1 cellular context compared by ENCODE assay signal in the genomic region with DNA sequence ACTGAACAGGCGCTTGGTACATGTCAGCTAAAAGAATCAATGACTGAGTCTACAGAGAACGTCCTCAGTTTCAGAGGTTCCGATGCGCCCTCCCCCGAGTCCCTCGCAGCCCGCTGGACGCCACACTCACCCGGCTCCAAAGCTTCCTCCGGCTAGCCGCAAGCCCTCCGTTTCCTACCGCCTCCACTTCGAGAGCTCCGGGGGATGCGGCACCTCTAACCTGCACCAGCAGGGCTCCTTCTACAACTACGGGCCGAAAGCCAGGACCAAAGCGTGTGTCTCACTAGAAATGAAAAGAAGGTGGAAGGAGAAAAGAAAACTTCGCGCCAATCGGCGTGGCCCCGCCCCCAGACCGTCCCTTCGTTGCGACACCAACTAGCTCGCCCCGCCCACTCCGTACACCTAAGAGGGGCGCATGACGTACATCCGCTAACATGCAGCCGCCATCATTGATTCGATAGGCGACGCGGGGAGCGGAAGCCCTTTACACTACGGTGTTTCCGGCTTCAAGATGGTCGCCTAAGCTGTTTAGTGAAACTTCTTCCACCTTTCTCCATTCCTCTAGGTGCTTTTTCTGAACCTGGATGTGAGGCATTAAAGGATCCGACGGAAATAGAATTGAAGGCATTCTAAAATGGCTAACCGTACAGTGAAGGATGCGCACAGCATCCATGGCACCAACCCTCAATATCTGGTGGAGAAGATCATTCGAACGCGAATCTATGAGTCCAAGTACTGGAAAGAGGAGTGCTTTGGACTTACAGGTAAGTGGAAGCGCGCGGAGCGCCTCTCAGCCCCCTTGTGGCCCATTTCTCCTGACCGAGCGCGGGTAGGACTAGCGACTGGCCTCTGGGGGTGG.
TF ChIP-seq lines count a peak whose summit lies in the region.

ORC1 (minus strand) TSS at position 308 of the 859 bp plus-strand sequence. CDS start 2,200 bp downstream, outside the sequence.
PRPF38A (plus strand) TSS at position 487 of the 859 bp plus-strand sequence; CDS start at position 635, 148 bp downstream.

TF ChIP-seq in K562, 482 proteins besides CTCF, POLR2A, EP300 and RAD21 (continued from another document):
- TF ChIP-seq, protein P1, sequence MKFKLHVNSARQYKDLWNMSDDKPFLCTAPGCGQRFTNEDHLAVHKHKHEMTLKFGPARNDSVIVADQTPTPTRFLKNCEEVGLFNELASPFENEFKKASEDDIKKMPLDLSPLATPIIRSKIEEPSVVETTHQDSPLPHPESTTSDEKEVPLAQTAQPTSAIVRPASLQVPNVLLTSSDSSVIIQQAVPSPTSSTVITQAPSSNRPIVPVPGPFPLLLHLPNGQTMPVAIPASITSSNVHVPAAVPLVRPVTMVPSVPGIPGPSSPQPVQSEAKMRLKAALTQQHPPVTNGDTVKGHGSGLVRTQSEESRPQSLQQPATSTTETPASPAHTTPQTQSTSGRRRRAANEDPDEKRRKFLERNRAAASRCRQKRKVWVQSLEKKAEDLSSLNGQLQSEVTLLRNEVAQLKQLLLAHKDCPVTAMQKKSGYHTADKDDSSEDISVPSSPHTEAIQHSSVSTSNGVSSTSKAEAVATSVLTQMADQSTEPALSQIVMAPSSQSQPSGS (CRISPR knock-in tag; IDR thresholded peaks at IDR 0.05) = no peak
- TF ChIP-seq ZNF75A (CRISPR knock-in tag; IDR thresholded peaks at IDR 0.05) (no peak), EGR1 (conservative IDR thresholded peaks at IDR 0.05) (peak; percentile 62), USF1 (CRISPR knock-in tag; IDR thresholded peaks at IDR 0.05) (peak; percentile 63; the same call in 1 of the 2 replicates), DPF2 (IDR thresholded peaks at IDR 0.05) (peak; percentile 60; the same call in 1 of the 2 replicates), ZNF444 (CRISPR knock-in tag; IDR thresholded peaks at IDR 0.05) (no peak), HCFC1 (IDR thresholded peaks at IDR 0.05; ENCODE audit: low read depth, low read length) (peak; percentile 66), TCF15 (CRISPR knock-in tag; IDR thresholded peaks at IDR 0.05) (no peak), ZNF354B (CRISPR knock-in tag; IDR thresholded peaks at IDR 0.05) (no peak), ZNF197 (CRISPR knock-in tag; IDR thresholded peaks at IDR 0.05; ENCODE audit: low read depth) (no peak), ZFX (CRISPR knock-in tag; IDR thresholded peaks at IDR 0.05) (peak; percentile 59)
- TF ChIP-seq, protein P2, sequence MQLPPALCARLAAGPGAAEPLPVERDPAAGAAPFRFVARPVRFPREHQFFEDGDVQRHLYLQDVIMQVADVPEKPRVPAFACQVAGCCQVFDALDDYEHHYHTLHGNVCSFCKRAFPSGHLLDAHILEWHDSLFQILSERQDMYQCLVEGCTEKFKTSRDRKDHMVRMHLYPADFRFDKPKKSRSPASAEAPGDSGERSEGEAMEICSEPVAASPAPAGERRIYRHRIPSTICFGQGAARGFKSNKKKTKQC (CRISPR knock-in tag; IDR thresholded peaks at IDR 0.05) = peak; percentile 93
- TF ChIP-seq, protein P3, sequence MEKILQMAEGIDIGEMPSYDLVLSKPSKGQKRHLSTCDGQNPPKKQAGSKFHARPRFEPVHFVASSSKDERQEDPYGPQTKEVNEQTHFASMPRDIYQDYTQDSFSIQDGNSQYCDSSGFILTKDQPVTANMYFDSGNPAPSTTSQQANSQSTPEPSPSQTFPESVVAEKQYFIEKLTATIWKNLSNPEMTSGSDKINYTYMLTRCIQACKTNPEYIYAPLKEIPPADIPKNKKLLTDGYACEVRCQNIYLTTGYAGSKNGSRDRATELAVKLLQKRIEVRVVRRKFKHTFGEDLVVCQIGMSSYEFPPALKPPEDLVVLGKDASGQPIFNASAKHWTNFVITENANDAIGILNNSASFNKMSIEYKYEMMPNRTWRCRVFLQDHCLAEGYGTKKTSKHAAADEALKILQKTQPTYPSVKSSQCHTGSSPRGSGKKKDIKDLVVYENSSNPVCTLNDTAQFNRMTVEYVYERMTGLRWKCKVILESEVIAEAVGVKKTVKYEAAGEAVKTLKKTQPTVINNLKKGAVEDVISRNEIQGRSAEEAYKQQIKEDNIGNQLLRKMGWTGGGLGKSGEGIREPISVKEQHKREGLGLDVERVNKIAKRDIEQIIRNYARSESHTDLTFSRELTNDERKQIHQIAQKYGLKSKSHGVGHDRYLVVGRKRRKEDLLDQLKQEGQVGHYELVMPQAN (IDR thresholded peaks at IDR 0.05; ENCODE audit: borderline replicate concordance) = peak; percentile 69
